1 cellular context compared by ENCODE assay signal in genomic region chr2:148508878-148509702, GRCh38.
TF ChIP-seq lines count a peak whose summit lies in the region.

No MANE protein-coding gene starts in this region.

TF ChIP-seq in K562, 482 proteins besides CTCF, POLR2A, EP300 and RAD21 (continued from another document and continues in another):
- no peak for TF ChIP-seq UBTF (IDR thresholded peaks at IDR 0.05; ENCODE audit: borderline replicate concordance in 1 of 2, low read depth in 2 of 2, low read length in 2 of 2)
- no peak for TF ChIP-seq CREB5 (CRISPR knock-in tag; IDR thresholded peaks at IDR 0.05)
- 0 out of 2 replicates have a peak, but pooled peaks have one; percentile 38 for TF ChIP-seq CC2D1A (IDR thresholded peaks at IDR 0.05)
- peak; percentile 79 for TF ChIP-seq ZNF24 (IDR thresholded peaks at IDR 0.05)
- TF ChIP-seq NFXL1 (CRISPR knock-in tag; IDR thresholded peaks at IDR 0.05), result no peak
- TF ChIP-seq HDAC6 (IDR thresholded peaks at IDR 0.05; ENCODE audit: low read depth, low read length), result no peak
- TF ChIP-seq FOSL1 (tag; conservative IDR thresholded peaks at IDR 0.05), result no peak
- no peak for TF ChIP-seq FIP1L1 (IDR thresholded peaks at IDR 0.05; ENCODE audit: low read depth, low read length, poor library complexity, severe bottlenecking)
- no peak for TF ChIP-seq HMG20A (CRISPR knock-in tag; conservative IDR thresholded peaks at IDR 0.05)
- peak; percentile 68; the same call in 1 of the 2 replicates for TF ChIP-seq CEBPG (CRISPR knock-in tag; IDR thresholded peaks at IDR 0.05)
- TF ChIP-seq CEBPG (tag; conservative IDR thresholded peaks at IDR 0.05 in 1 of 2, IDR thresholded peaks at IDR 0.05 in 1 of 2), result peak; percentile 51 to 87; a peak in 3 of 4 replicates
- no peak for TF ChIP-seq ZNF408 (CRISPR knock-in tag; IDR thresholded peaks at IDR 0.05; ENCODE audit: low read depth)
- no peak for TF ChIP-seq PML (IDR thresholded peaks at IDR 0.05; ENCODE audit: low read length)
- TF ChIP-seq ASH1L (IDR thresholded peaks at IDR 0.05; ENCODE audit: borderline replicate concordance, low read depth, partially characterized antibody), result no peak
- no peak for TF ChIP-seq ETS2 (tag; IDR thresholded peaks at IDR 0.05; ENCODE audit: borderline replicate concordance, poor library complexity, severe bottlenecking)
- no peak for TF ChIP-seq ZNF282 (CRISPR knock-in tag; IDR thresholded peaks at IDR 0.05)
- no peak; the same call in 1 of the 2 replicates for TF ChIP-seq ZFX (CRISPR knock-in tag; IDR thresholded peaks at IDR 0.05)
- no peak for TF ChIP-seq BRF2 (IDR thresholded peaks at IDR 0.05; ENCODE audit: borderline replicate concordance, insufficient read depth, insufficient read length)
- TF ChIP-seq, protein P1, sequence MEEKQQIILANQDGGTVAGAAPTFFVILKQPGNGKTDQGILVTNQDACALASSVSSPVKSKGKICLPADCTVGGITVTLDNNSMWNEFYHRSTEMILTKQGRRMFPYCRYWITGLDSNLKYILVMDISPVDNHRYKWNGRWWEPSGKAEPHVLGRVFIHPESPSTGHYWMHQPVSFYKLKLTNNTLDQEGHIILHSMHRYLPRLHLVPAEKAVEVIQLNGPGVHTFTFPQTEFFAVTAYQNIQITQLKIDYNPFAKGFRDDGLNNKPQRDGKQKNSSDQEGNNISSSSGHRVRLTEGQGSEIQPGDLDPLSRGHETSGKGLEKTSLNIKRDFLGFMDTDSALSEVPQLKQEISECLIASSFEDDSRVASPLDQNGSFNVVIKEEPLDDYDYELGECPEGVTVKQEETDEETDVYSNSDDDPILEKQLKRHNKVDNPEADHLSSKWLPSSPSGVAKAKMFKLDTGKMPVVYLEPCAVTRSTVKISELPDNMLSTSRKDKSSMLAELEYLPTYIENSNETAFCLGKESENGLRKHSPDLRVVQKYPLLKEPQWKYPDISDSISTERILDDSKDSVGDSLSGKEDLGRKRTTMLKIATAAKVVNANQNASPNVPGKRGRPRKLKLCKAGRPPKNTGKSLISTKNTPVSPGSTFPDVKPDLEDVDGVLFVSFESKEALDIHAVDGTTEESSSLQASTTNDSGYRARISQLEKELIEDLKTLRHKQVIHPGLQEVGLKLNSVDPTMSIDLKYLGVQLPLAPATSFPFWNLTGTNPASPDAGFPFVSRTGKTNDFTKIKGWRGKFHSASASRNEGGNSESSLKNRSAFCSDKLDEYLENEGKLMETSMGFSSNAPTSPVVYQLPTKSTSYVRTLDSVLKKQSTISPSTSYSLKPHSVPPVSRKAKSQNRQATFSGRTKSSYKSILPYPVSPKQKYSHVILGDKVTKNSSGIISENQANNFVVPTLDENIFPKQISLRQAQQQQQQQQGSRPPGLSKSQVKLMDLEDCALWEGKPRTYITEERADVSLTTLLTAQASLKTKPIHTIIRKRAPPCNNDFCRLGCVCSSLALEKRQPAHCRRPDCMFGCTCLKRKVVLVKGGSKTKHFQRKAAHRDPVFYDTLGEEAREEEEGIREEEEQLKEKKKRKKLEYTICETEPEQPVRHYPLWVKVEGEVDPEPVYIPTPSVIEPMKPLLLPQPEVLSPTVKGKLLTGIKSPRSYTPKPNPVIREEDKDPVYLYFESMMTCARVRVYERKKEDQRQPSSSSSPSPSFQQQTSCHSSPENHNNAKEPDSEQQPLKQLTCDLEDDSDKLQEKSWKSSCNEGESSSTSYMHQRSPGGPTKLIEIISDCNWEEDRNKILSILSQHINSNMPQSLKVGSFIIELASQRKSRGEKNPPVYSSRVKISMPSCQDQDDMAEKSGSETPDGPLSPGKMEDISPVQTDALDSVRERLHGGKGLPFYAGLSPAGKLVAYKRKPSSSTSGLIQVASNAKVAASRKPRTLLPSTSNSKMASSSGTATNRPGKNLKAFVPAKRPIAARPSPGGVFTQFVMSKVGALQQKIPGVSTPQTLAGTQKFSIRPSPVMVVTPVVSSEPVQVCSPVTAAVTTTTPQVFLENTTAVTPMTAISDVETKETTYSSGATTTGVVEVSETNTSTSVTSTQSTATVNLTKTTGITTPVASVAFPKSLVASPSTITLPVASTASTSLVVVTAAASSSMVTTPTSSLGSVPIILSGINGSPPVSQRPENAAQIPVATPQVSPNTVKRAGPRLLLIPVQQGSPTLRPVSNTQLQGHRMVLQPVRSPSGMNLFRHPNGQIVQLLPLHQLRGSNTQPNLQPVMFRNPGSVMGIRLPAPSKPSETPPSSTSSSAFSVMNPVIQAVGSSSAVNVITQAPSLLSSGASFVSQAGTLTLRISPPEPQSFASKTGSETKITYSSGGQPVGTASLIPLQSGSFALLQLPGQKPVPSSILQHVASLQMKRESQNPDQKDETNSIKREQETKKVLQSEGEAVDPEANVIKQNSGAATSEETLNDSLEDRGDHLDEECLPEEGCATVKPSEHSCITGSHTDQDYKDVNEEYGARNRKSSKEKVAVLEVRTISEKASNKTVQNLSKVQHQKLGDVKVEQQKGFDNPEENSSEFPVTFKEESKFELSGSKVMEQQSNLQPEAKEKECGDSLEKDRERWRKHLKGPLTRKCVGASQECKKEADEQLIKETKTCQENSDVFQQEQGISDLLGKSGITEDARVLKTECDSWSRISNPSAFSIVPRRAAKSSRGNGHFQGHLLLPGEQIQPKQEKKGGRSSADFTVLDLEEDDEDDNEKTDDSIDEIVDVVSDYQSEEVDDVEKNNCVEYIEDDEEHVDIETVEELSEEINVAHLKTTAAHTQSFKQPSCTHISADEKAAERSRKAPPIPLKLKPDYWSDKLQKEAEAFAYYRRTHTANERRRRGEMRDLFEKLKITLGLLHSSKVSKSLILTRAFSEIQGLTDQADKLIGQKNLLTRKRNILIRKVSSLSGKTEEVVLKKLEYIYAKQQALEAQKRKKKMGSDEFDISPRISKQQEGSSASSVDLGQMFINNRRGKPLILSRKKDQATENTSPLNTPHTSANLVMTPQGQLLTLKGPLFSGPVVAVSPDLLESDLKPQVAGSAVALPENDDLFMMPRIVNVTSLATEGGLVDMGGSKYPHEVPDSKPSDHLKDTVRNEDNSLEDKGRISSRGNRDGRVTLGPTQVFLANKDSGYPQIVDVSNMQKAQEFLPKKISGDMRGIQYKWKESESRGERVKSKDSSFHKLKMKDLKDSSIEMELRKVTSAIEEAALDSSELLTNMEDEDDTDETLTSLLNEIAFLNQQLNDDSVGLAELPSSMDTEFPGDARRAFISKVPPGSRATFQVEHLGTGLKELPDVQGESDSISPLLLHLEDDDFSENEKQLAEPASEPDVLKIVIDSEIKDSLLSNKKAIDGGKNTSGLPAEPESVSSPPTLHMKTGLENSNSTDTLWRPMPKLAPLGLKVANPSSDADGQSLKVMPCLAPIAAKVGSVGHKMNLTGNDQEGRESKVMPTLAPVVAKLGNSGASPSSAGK (IDR thresholded peaks at IDR 0.05), result peak; percentile 88
- no peak for TF ChIP-seq TRIM24 (IDR thresholded peaks at IDR 0.05)
- no peak for TF ChIP-seq SMAD4 (CRISPR knock-in tag; conservative IDR thresholded peaks at IDR 0.05)
- TF ChIP-seq HMGN3 (IDR thresholded peaks at IDR 0.05; ENCODE audit: borderline replicate concordance, extremely low read depth, insufficient read length, low read depth, low read length), result no peak
- no peak for TF ChIP-seq HNRNPUL1 (IDR thresholded peaks at IDR 0.05; ENCODE audit: low read length)
- TF ChIP-seq CBX3 (IDR thresholded peaks at IDR 0.05; ENCODE audit: borderline replicate concordance in 1 of 2, low read length in 2 of 2), result 0 out of 3 replicates have a peak, but pooled peaks of 1 of the 2 experiments have one; percentile 12
- no peak for TF ChIP-seq ZNF79 (CRISPR knock-in tag; IDR thresholded peaks at IDR 0.05; ENCODE audit: low read depth)
- TF ChIP-seq KLF6 (CRISPR knock-in tag; IDR thresholded peaks at IDR 0.05; ENCODE audit: borderline replicate concordance), result no peak
- TF ChIP-seq RNF219 (CRISPR knock-in tag; IDR thresholded peaks at IDR 0.05), result no peak
- TF ChIP-seq POU5F1 (IDR thresholded peaks at IDR 0.05; ENCODE audit: borderline replicate concordance, low read depth, low read length, partially characterized antibody), result no peak
- no peak for TF ChIP-seq PKNOX1 (IDR thresholded peaks at IDR 0.05)
- TF ChIP-seq ZC3H11A (IDR thresholded peaks at IDR 0.05; ENCODE audit: low read depth, low read length), result no peak
- no peak for TF ChIP-seq EGR1 (conservative IDR thresholded peaks at IDR 0.05)
- TF ChIP-seq ZNF121 (CRISPR knock-in tag; conservative IDR thresholded peaks at IDR 0.05), result no peak
- no peak for TF ChIP-seq SNIP1 (IDR thresholded peaks at IDR 0.05; ENCODE audit: low read depth)
- TF ChIP-seq ZNF785 (CRISPR knock-in tag; IDR thresholded peaks at IDR 0.05), result no peak
- TF ChIP-seq NUFIP1 (IDR thresholded peaks at IDR 0.05; ENCODE audit: partially characterized antibody), result no peak
- TF ChIP-seq ARID1B (IDR thresholded peaks at IDR 0.05), result no peak
- no peak for TF ChIP-seq ZHX1 (conservative IDR thresholded peaks at IDR 0.05; ENCODE audit: low read length)
- no peak for TF ChIP-seq ZBTB17 (CRISPR knock-in tag; IDR thresholded peaks at IDR 0.05)
- TF ChIP-seq FOXK2 (conservative IDR thresholded peaks at IDR 0.05 in 1 of 2, IDR thresholded peaks at IDR 0.05 in 1 of 2; ENCODE audit: low read depth in 2 of 2), result peak in 1 of 2 experiments; percentile 25; a peak in 2 of 4 replicates
- TF ChIP-seq BRCA1 (IDR thresholded peaks at IDR 0.05), result no peak
- no peak for TF ChIP-seq BRCA1 (CRISPR knock-in tag; IDR thresholded peaks at IDR 0.05)
